In the genomic region with DNA sequence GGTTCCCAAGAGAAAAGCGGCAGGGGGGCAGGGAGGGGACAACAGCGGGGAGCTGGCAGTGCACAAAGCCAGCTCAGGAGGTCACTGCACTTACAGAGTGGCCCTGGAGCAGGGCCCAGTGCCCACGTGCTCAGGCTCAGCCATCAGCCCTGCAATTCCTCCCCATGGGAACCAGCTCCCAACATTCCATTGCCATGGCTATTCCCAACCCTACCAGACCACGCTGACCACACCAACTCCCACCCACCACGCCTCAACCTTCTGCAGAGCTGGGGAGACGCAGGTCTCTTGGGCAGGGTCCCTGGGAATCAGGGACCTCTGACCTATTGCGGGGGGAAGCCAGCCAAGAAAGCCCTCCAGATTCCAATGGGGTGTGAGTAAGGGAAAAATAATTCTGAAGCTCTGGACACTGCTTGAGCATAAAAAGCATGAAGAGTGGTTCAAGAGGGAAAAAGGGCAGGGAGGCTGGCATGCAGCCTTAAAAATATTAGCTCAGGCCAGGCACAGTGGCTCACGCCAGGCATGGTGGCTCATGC, we compare ENCODE assay signal across 9 cellular contexts. TPM values are rescaled to one million over a fixed set of nuclear protein-coding genes. Genes with fewer than 3 reads are reported as not detected.
DNase-seq lines count a peak whose midpoint lies in the region; ATAC-seq and TF ChIP-seq lines count a peak whose summit lies in the region.
"Had no signal": no experiment of that assay in that cellular context is flagged by ENCODE, and none has a peak within 500 bp of the region (broad histone marks: within the 10 kb centered on the region; RNA-seq: fewer than 3 reads in every experiment).

No MANE protein-coding gene starts in this region.

- H3K4me1 ChIP-seq in liver (ENCODE audit: control insufficient read depth in 4 of 4, insufficient read depth in 4 of 4, low read length in 3 of 4) (peaks cover 19 to 77% (median 59%) of the 10 kb centered on the region in 4 donors), upper lobe of right lung (peaks cover 7% of the 10 kb centered on the region), sigmoid colon (no peaks in the 10 kb centered on the region)

- H3K36me3 ChIP-seq in liver (ENCODE audit: control insufficient read depth in 4 of 4, insufficient read depth in 3 of 4, low read depth in 1 of 4, low read length in 3 of 4) (peaks cover 0 to 4% (median 0%) of the 10 kb centered on the region in 4 donors), upper lobe of right lung (peaks cover 5% of the 10 kb centered on the region), sigmoid colon (no peaks in the 10 kb centered on the region)

- H3K4me3 ChIP-seq in liver (ENCODE audit: low read depth in 1 of 3, low read length in 3 of 3) (no peak overlapping the region), upper lobe of right lung (no peak overlapping the region), sigmoid colon (no peak overlapping the region)

- intact Hi-C loops in upper lobe of right lung (cut with DNase I) (no loop called here), sigmoid colon (cut with DNase I) (no loop called here)

- H3K27ac ChIP-seq in liver (ENCODE audit: low read depth in 1 of 2, low read length in 2 of 2): peak overlapping the region; percentile 69 to 80
- H3K27ac ChIP-seq in upper lobe of right lung: peak overlapping the region; percentile 60
- H3K27ac ChIP-seq in sigmoid colon: no peak overlapping the region

- no peak for TF ChIP-seq EP300 in sigmoid colon (IDR thresholded peaks at IDR 0.05)

- peak in 1 of 2 donors; percentile 10 for TF ChIP-seq RAD21 in liver (IDR thresholded peaks at IDR 0.05)

- POLR2A ChIA-PET in activated CD4-positive, alpha-beta memory T cell treated with anti-CD3 and anti-CD28 coated beads, Interleukin-2, amount 10 ng/mL, durations not matched to agents 7 days and 5 days (lab: Charles Lee): no interaction called here

- peaks cover 4 to 22% of the 10 kb centered on the region in 2 donors for H3K36me3 Mint-ChIP-seq in activated naive CD4-positive, alpha-beta T cell treated with anti-CD3 and anti-CD28 coated beads, Interleukin-2, amount 50 U/mL, for 72 hours
- peaks cover 5% of the 10 kb centered on the region for H3K36me3 Mint-ChIP-seq in chondrocyte (ENCODE audit: low read depth)
- H3K36me3 Mint-ChIP-seq in activated CD4-positive, alpha-beta memory T cell treated with anti-CD3 and anti-CD28 coated beads, Interleukin-2, amount 10 ng/mL, durations not matched to agents 7 days and 5 days (ENCODE audit: low read depth): peaks cover 31% of the 10 kb centered on the region

- H3K4me1 Mint-ChIP-seq in chondrocyte (ENCODE audit: low read depth): peaks cover 49% of the 10 kb centered on the region
- H3K4me1 Mint-ChIP-seq in activated CD4-positive, alpha-beta memory T cell treated with anti-CD3 and anti-CD28 coated beads, Interleukin-2, amount 10 ng/mL, durations not matched to agents 7 days and 5 days: peaks cover 46% of the 10 kb centered on the region

- no peak for TF ChIP-seq CTCF in chondrocyte (IDR thresholded peaks at IDR 0.05)
- TF ChIP-seq CTCF in liver (IDR thresholded peaks at IDR 0.05; ENCODE audit: low read depth, low read length, missing input control): no peak
- no peak for TF ChIP-seq CTCF in upper lobe of right lung (IDR thresholded peaks at IDR 0.05)
- TF ChIP-seq CTCF in sigmoid colon (IDR thresholded peaks at IDR 0.05): no peak

- ATAC-seq in activated naive CD4-positive, alpha-beta T cell treated with anti-CD3 and anti-CD28 coated beads, Interleukin-2, amount 50 U/mL, for 72 hours: no peak
- ATAC-seq in upper lobe of right lung: peak; percentile 81

- DNase-seq in activated naive CD4-positive, alpha-beta T cell treated with anti-CD3 and anti-CD28 coated beads, Interleukin-2, amount 50 U/mL, for 72 hours (ENCODE audit: low spot score in 2 of 2): no peak
- no peak for DNase-seq in activated naive CD4-positive, alpha-beta T cell treated with anti-CD3 and anti-CD28 coated beads, Interleukin-2, amount 50 U/mL, for 16 hours
- no peak for DNase-seq in chondrocyte (ENCODE audit: low spot score)
- DNase-seq in upper lobe of right lung: peak; percentile 86
- no peak for DNase-seq in sigmoid colon
- no peak for DNase-seq in iPS-NIHi7 (ENCODE audit: extremely low spot score)
- no peak for DNase-seq in activated CD4-positive, alpha-beta memory T cell treated with anti-CD3 and anti-CD28 coated beads, Interleukin-2, amount 10 ng/mL, durations not matched to agents 7 days and 5 days
- DNase-seq: NCI-H2081 had no signal

- WGBS in liver: 30% methylated on average over 8 of the region's 8 CpGs
- WGBS in sigmoid colon, 2 donors: 80 to 85% methylated on average over 8 of the region's 8 CpGs

- H3K27me3 ChIP-seq in liver (ENCODE audit: control insufficient read depth in 4 of 4, insufficient read depth in 4 of 4, low read length in 3 of 4) (no peaks in the 10 kb centered on the region), upper lobe of right lung (no peaks in the 10 kb centered on the region), sigmoid colon (no peaks in the 10 kb centered on the region)

- H3K9me3 ChIP-seq in liver (ENCODE audit: control insufficient read depth in 4 of 4, low read length in 3 of 4) (no peaks in the 10 kb centered on the region), upper lobe of right lung (no peaks in the 10 kb centered on the region), sigmoid colon (no peaks in the 10 kb centered on the region)

- H3K9ac ChIP-seq in liver (ENCODE audit: low read depth in 1 of 2, low read length in 2 of 2): no peak overlapping the region

- peak overlapping the region; percentile 31 for H3K4me3 Mint-ChIP-seq in chondrocyte (ENCODE audit: unreplicated experiment)
- H3K4me3 Mint-ChIP-seq in activated CD4-positive, alpha-beta memory T cell treated with anti-CD3 and anti-CD28 coated beads, Interleukin-2, amount 10 ng/mL, durations not matched to agents 7 days and 5 days: no peak overlapping the region

- CTCF ChIA-PET in activated CD4-positive, alpha-beta memory T cell treated with anti-CD3 and anti-CD28 coated beads, Interleukin-2, amount 10 ng/mL, durations not matched to agents 7 days and 5 days (lab: Charles Lee): no interaction called here

- H3K27ac Mint-ChIP-seq in activated naive CD4-positive, alpha-beta T cell treated with anti-CD3 and anti-CD28 coated beads, Interleukin-2, amount 50 U/mL, for 72 hours: peak overlapping the region; percentile 16 to 29
- peak overlapping the region; percentile 97 for H3K27ac Mint-ChIP-seq in chondrocyte (ENCODE audit: unreplicated experiment)
- no peak overlapping the region for H3K27ac Mint-ChIP-seq in activated CD4-positive, alpha-beta memory T cell treated with anti-CD3 and anti-CD28 coated beads, Interleukin-2, amount 10 ng/mL, durations not matched to agents 7 days and 5 days

- TF ChIP-seq POLR2A in sigmoid colon (IDR thresholded peaks at IDR 0.05): no peak

- H3K9me3 Mint-ChIP-seq in activated naive CD4-positive, alpha-beta T cell treated with anti-CD3 and anti-CD28 coated beads, Interleukin-2, amount 50 U/mL, for 72 hours: peaks cover 0 to 4% of the 10 kb centered on the region in 2 donors
- no peaks in the 10 kb centered on the region for H3K9me3 Mint-ChIP-seq in chondrocyte (ENCODE audit: low read depth)
- H3K9me3 Mint-ChIP-seq in activated CD4-positive, alpha-beta memory T cell treated with anti-CD3 and anti-CD28 coated beads, Interleukin-2, amount 10 ng/mL, durations not matched to agents 7 days and 5 days: peaks cover 7% of the 10 kb centered on the region

- H3K27me3 Mint-ChIP-seq in chondrocyte (ENCODE audit: low read depth): no peaks in the 10 kb centered on the region
- H3K27me3 Mint-ChIP-seq in activated CD4-positive, alpha-beta memory T cell treated with anti-CD3 and anti-CD28 coated beads, Interleukin-2, amount 10 ng/mL, durations not matched to agents 7 days and 5 days: no peaks in the 10 kb centered on the region

TF ChIP-seq in liver, 16 proteins besides CTCF, POLR2A, EP300 and RAD21 (continues in another document):
- TF ChIP-seq HNF4G (IDR thresholded peaks at IDR 0.05) (no peak), HNF4A (conservative IDR thresholded peaks at IDR 0.05) (peak in 1 of 2 donors; percentile 54), GABPA (IDR thresholded peaks at IDR 0.05 in 1 of 2, conservative IDR thresholded peaks at IDR 0.05 in 1 of 2) (no peak), SP1 (IDR thresholded peaks at IDR 0.05) (peak; percentile 29), FOXA2 (IDR thresholded peaks at IDR 0.05) (peak; percentile 49), NR2F2 (IDR thresholded peaks at IDR 0.05) (no peak)
- TF ChIP-seq, protein P1, sequence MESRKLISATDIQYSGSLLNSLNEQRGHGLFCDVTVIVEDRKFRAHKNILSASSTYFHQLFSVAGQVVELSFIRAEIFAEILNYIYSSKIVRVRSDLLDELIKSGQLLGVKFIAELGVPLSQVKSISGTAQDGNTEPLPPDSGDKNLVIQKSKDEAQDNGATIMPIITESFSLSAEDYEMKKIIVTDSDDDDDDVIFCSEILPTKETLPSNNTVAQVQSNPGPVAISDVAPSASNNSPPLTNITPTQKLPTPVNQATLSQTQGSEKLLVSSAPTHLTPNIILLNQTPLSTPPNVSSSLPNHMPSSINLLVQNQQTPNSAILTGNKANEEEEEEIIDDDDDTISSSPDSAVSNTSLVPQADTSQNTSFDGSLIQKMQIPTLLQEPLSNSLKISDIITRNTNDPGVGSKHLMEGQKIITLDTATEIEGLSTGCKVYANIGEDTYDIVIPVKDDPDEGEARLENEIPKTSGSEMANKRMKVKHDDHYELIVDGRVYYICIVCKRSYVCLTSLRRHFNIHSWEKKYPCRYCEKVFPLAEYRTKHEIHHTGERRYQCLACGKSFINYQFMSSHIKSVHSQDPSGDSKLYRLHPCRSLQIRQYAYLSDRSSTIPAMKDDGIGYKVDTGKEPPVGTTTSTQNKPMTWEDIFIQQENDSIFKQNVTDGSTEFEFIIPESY (IDR thresholded peaks at IDR 0.05): no peak

RNA-seq across cellular contexts. Expression of a gene that starts 38.3 kb away (rescaled TPM):
- 10 to 100 TPM; 45.5 to 49.3 TPM for total RNA-seq in activated naive CD4-positive, alpha-beta T cell treated with anti-CD3 and anti-CD28 coated beads, Interleukin-2, amount 50 U/mL, for 72 hours
- 30.6 to 34.7 TPM (median 33.3 TPM) in 3 replicates for total RNA-seq in chondrocyte
- total RNA-seq in liver: 10 to 100 TPM; 27.8 to 31.7 TPM
- 10 to 100 TPM; 14.3 to 21.3 TPM for polyA plus RNA-seq in liver
- total RNA-seq in upper lobe of right lung: 33.1 TPM
- total RNA-seq in sigmoid colon: 10 to 100 TPM; 14.0 to 19.1 (median 15.8) TPM
- polyA plus RNA-seq in sigmoid colon: 10 to 100 TPM in 2 of 3 donors, 1 to 10 TPM in 1; 8.4 to 18.2 (median 10.2) TPM
- total RNA-seq in activated CD4-positive, alpha-beta memory T cell treated with anti-CD3 and anti-CD28 coated beads, Interleukin-2, amount 10 ng/mL, durations not matched to agents 7 days and 5 days: 10 to 100 TPM; 50.8 to 55.5 TPM

RNA-seq across cellular contexts. Expression of a gene that starts 39.4 kb away (rescaled TPM):
- 10 to 100 TPM; 15.4 to 26.9 TPM for total RNA-seq in activated naive CD4-positive, alpha-beta T cell treated with anti-CD3 and anti-CD28 coated beads, Interleukin-2, amount 50 U/mL, for 72 hours
- total RNA-seq in chondrocyte (75.8 to 80.3 TPM (median 77.1 TPM) in 3 replicates), liver (100 to 1,000 TPM in 1 of 2 donors, 10 to 100 TPM in 1; 33.3 to 109 TPM), upper lobe of right lung (83.1 TPM), sigmoid colon (10 to 100 TPM; 15.9 to 24.3 (median 17.2) TPM)
- polyA plus RNA-seq in liver (10 to 100 TPM; 58.1 to 81.3 TPM), sigmoid colon (10 to 100 TPM in 1 of 3 donors, 1 to 10 TPM in 2; 5.1 to 13.8 (median 5.4) TPM)
- total RNA-seq in activated CD4-positive, alpha-beta memory T cell treated with anti-CD3 and anti-CD28 coated beads, Interleukin-2, amount 10 ng/mL, durations not matched to agents 7 days and 5 days: 10 to 100 TPM; 55.4 to 60.8 TPM

Comparison
In these comparisons a context has a peak if more than half of its experiments do, and no peak if none do; other contexts are left out.
1. H3K27ac ChIP-seq: peak in liver (2 of 2) and upper lobe of right lung (single experiment); none in sigmoid colon (0 of 4).